1 cellular context compared by ENCODE assay signal in genomic region chr3:10373686-10374261, GRCh38.
TF ChIP-seq lines count a peak whose summit lies in the region.

No MANE protein-coding gene starts in this region.

TF ChIP-seq in SK-N-SH treated with all-trans-retinoic acid at 6 μM for 48 hours, 23 proteins besides CTCF, POLR2A, EP300 and RAD21 (continued from another document):
- TF ChIP-seq, protein P1, sequence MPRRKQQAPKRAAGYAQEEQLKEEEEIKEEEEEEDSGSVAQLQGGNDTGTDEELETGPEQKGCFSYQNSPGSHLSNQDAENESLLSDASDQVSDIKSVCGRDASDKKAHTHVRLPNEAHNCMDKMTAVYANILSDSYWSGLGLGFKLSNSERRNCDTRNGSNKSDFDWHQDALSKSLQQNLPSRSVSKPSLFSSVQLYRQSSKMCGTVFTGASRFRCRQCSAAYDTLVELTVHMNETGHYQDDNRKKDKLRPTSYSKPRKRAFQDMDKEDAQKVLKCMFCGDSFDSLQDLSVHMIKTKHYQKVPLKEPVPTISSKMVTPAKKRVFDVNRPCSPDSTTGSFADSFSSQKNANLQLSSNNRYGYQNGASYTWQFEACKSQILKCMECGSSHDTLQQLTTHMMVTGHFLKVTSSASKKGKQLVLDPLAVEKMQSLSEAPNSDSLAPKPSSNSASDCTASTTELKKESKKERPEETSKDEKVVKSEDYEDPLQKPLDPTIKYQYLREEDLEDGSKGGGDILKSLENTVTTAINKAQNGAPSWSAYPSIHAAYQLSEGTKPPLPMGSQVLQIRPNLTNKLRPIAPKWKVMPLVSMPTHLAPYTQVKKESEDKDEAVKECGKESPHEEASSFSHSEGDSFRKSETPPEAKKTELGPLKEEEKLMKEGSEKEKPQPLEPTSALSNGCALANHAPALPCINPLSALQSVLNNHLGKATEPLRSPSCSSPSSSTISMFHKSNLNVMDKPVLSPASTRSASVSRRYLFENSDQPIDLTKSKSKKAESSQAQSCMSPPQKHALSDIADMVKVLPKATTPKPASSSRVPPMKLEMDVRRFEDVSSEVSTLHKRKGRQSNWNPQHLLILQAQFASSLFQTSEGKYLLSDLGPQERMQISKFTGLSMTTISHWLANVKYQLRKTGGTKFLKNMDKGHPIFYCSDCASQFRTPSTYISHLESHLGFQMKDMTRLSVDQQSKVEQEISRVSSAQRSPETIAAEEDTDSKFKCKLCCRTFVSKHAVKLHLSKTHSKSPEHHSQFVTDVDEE (CRISPR knock-in tag; IDR thresholded peaks at IDR 0.05), result no peak
- TF ChIP-seq ZC3H10 (CRISPR knock-in tag; IDR thresholded peaks at IDR 0.05), result no peak
- TF ChIP-seq ZFP30 (CRISPR knock-in tag; IDR thresholded peaks at IDR 0.05), result no peak
- no peak for TF ChIP-seq ZNF565 (CRISPR knock-in tag; conservative IDR thresholded peaks at IDR 0.05; ENCODE audit: low read depth)
- TF ChIP-seq ARNTL (CRISPR knock-in tag; IDR thresholded peaks at IDR 0.05; ENCODE audit: borderline replicate concordance, low read depth), result no peak
- TF ChIP-seq CSDC2 (CRISPR knock-in tag; IDR thresholded peaks at IDR 0.05), result no peak
